In genomic region chr20:8972963-8973362, GRCh38 we compare ENCODE assay signal across 2 cellular contexts.
A peak's percentile ranks its signal among the peaks of the same experiment; 100 is the strongest.
TF ChIP-seq lines count a peak whose summit lies in the region.

No MANE protein-coding gene starts in this region.

TF ChIP-seq in GM23338, 12 proteins besides CTCF, POLR2A, EP300 and RAD21 (continued from another document):
- TF ChIP-seq ZNF462 (CRISPR knock-in tag; IDR thresholded peaks at IDR 0.05) (no peak), ZNF331 (CRISPR knock-in tag; IDR thresholded peaks at IDR 0.05; ENCODE audit: low read depth) (no peak), REST (IDR thresholded peaks at IDR 0.05; ENCODE audit: unreplicated experiment) (no peak), ETS1 (IDR thresholded peaks at IDR 0.05) (no peak), NANOG (IDR thresholded peaks at IDR 0.05; ENCODE audit: borderline replicate concordance) (no peak)

TF ChIP-seq in K562, 482 proteins besides CTCF, POLR2A, EP300 and RAD21 (continued from another document and continues in another):
- TF ChIP-seq NR4A1 (CRISPR knock-in tag; IDR thresholded peaks at IDR 0.05) (no peak), NR4A1 (tag; IDR thresholded peaks at IDR 0.05) (peak; percentile 78), ZNF444 (CRISPR knock-in tag; IDR thresholded peaks at IDR 0.05) (no peak), ZBTB33 (CRISPR knock-in tag; IDR thresholded peaks at IDR 0.05) (no peak), HDAC1 (IDR thresholded peaks at IDR 0.05) (no peak), FOXO4 (CRISPR knock-in tag; IDR thresholded peaks at IDR 0.05) (0 out of 2 replicates have a peak, but pooled peaks have one; percentile 16), DPF2 (IDR thresholded peaks at IDR 0.05) (no peak), ZBTB17 (CRISPR knock-in tag; IDR thresholded peaks at IDR 0.05) (peak; percentile 87), RBM39 (optimal IDR thresholded peaks at IDR 0.05; ENCODE audit: low read depth, low read length) (no peak), EZH2 (IDR thresholded peaks at IDR 0.05; ENCODE audit: borderline replicate concordance, low read depth, low read length) (no peak), NR2F6 (CRISPR knock-in tag; IDR thresholded peaks at IDR 0.05) (no peak), ZNF75A (CRISPR knock-in tag; IDR thresholded peaks at IDR 0.05) (no peak), PTRF (tag; IDR thresholded peaks at IDR 0.05) (0 out of 2 replicates have a peak, but pooled peaks have one; percentile 42), FOXA3 (CRISPR knock-in tag; conservative IDR thresholded peaks at IDR 0.05 in 1 of 2, IDR thresholded peaks at IDR 0.05 in 1 of 2) (no peak), ZNF395 (CRISPR knock-in tag; IDR thresholded peaks at IDR 0.05) (peak; percentile 85), TCFL5 (CRISPR knock-in tag; conservative IDR thresholded peaks at IDR 0.05) (no peak), ZNF583 (CRISPR knock-in tag; IDR thresholded peaks at IDR 0.05) (peak; percentile 77; the same call in 1 of the 2 replicates), ZNF175 (CRISPR knock-in tag; IDR thresholded peaks at IDR 0.05; ENCODE audit: low read depth) (peak; percentile 93), MECOM (CRISPR knock-in tag; IDR thresholded peaks at IDR 0.05) (0 out of 2 replicates have a peak, but pooled peaks have one; percentile 37), BCLAF1 (IDR thresholded peaks at IDR 0.05; ENCODE audit: borderline replicate concordance in 1 of 2, control insufficient read depth in 1 of 2, low read depth in 2 of 2, low read length in 1 of 2) (no peak), TEAD2 (tag; IDR thresholded peaks at IDR 0.05) (0 out of 2 replicates have a peak, but pooled peaks have one; percentile 29), PRMT5 (CRISPR knock-in tag; IDR thresholded peaks at IDR 0.05) (no peak), RBM34 (IDR thresholded peaks at IDR 0.05; ENCODE audit: borderline replicate concordance, insufficient read depth, low read length) (no peak), DMBX1 (CRISPR knock-in tag; IDR thresholded peaks at IDR 0.05; ENCODE audit: borderline replicate concordance) (peak; percentile 92), ZNF146 (CRISPR knock-in tag; IDR thresholded peaks at IDR 0.05; ENCODE audit: unreplicated experiment) (no peak), NUFIP1 (IDR thresholded peaks at IDR 0.05; ENCODE audit: partially characterized antibody) (no peak), EGR1 (conservative IDR thresholded peaks at IDR 0.05) (no peak), GTF2A2 (tag; IDR thresholded peaks at IDR 0.05) (peak; percentile 73; the same call in 1 of the 2 replicates), ZSCAN29 (IDR thresholded peaks at IDR 0.05) (no peak), ETS2 (tag; IDR thresholded peaks at IDR 0.05; ENCODE audit: borderline replicate concordance, poor library complexity, severe bottlenecking) (no peak), HDGF (IDR thresholded peaks at IDR 0.05) (no peak), TSC22D4 (tag; IDR thresholded peaks at IDR 0.05) (no peak), FUS (optimal IDR thresholded peaks at IDR 0.05; ENCODE audit: low read depth, low read length) (no peak), MITF (IDR thresholded peaks at IDR 0.05) (no peak), NCOA2 (IDR thresholded peaks at IDR 0.05; ENCODE audit: partially characterized antibody in 2 of 2) (no peak), STAT5A (IDR thresholded peaks at IDR 0.05; ENCODE audit: borderline replicate concordance, low read length) (no peak), KLF13 (tag; IDR thresholded peaks at IDR 0.05; ENCODE audit: borderline replicate concordance, low read depth) (no peak), HDAC3 (IDR thresholded peaks at IDR 0.05; ENCODE audit: borderline replicate concordance, partially characterized antibody) (no peak), STAT6 (CRISPR knock-in tag; IDR thresholded peaks at IDR 0.05) (no peak), ZNF740 (CRISPR knock-in tag; IDR thresholded peaks at IDR 0.05) (no peak), ZNF740 (tag; IDR thresholded peaks at IDR 0.05) (peak in 1 of 2 experiments; percentile 65; a peak in 1 of 4 replicates), RBM17 (IDR thresholded peaks at IDR 0.05; ENCODE audit: borderline replicate concordance, low read depth, low read length) (no peak), POLR2AphosphoS2 (IDR thresholded peaks at IDR 0.05; ENCODE audit: low read length) (no peak), WHSC1 (IDR thresholded peaks at IDR 0.05; ENCODE audit: low read length) (no peak), IRF9 (tag; IDR thresholded peaks at IDR 0.05) (peak; percentile 70; the same call in 1 of the 2 replicates), SMARCA4 (IDR thresholded peaks at IDR 0.05) (no peak), PCBP1 (IDR thresholded peaks at IDR 0.05; ENCODE audit: low read depth, low read length, poor library complexity, severe bottlenecking) (no peak), FOXK2 (conservative IDR thresholded peaks at IDR 0.05 in 1 of 2, IDR thresholded peaks at IDR 0.05 in 1 of 2; ENCODE audit: low read depth in 2 of 2) (no peak), PYGO2 (tag; IDR thresholded peaks at IDR 0.05) (peak; percentile 20; the same call in 1 of the 2 replicates), SOX6 (IDR thresholded peaks at IDR 0.05) (no peak), ZNF584 (CRISPR knock-in tag; IDR thresholded peaks at IDR 0.05; ENCODE audit: low read depth) (peak; percentile 71; the same call in 1 of the 2 replicates), KAT2B (IDR thresholded peaks at IDR 0.05; ENCODE audit: low read depth, low read length) (no peak), ZBTB34 (CRISPR knock-in tag; IDR thresholded peaks at IDR 0.05) (no peak), RHOXF2B (CRISPR knock-in tag; conservative IDR thresholded peaks at IDR 0.05) (no peak), ZNF76 (CRISPR knock-in tag; IDR thresholded peaks at IDR 0.05; ENCODE audit: borderline replicate concordance) (peak; percentile 83; the same call in 1 of the 2 replicates), KAT7 (CRISPR knock-in tag; IDR thresholded peaks at IDR 0.05; ENCODE audit: borderline replicate concordance) (no peak), TCF3 (CRISPR knock-in tag; IDR thresholded peaks at IDR 0.05) (no peak), ZNF23 (CRISPR knock-in tag; IDR thresholded peaks at IDR 0.05) (peak; percentile 61; the same call in 1 of the 2 replicates), MTA1 (IDR thresholded peaks at IDR 0.05; ENCODE audit: borderline replicate concordance) (no peak)
